In the genomic region with DNA sequence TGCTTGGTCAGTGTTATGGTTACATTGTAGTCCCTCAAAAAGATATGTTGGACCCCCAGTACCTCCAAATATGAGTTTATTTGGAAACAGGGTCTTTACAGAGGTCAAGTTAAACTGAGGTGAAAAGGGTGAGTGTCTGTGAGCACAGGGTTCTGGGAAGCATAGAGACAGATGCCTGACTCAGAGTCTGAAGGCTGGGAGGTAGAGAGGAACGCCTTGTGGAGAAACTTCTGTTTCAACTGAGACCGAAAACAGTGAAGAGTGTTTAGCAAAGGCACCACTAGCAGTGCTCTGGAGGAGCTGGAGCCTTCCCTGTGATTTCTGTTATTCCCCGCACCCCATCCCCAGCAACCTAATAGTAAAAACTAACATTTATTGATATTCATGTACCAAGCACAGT, we compare ENCODE assay signal across 26 cellular contexts.
A peak's percentile ranks its signal among the peaks of the same experiment; 100 is the strongest.
DNase-seq lines count a peak whose midpoint lies in the region; ATAC-seq, FAIRE-seq and TF ChIP-seq lines count a peak whose summit lies in the region.
"Had no signal": no experiment of that assay in that cellular context is flagged by ENCODE, and none has a peak within 500 bp of the region (broad histone marks: within the 10 kb centered on the region; RNA-seq: fewer than 3 reads in every experiment).

No MANE protein-coding gene starts in this region.

- H3K27ac Mint-ChIP-seq in T-helper 2 cell treated with Interferon-gamma antibody and Interleukin-4, amounts not matched to agents 5 μg/mL and 100 μg/mL, for 36 hours, result peak overlapping the region; percentile 38
- H3K27ac Mint-ChIP-seq in CD14-positive monocyte, result peak overlapping the region; percentile 92 to 98 (median 94)
- peak overlapping the region; percentile 14 for H3K27ac Mint-ChIP-seq in activated T-helper 1 cell treated with anti-CD3 and anti-CD28 coated beads, Interleukin-12 subunit alpha, Interleukin-12 subunit beta, Interleukin-2, Interleukin-4 antibody, amounts not matched to agents 30 ng/mL and 10 ng/mL and 1 ng/mL, durations not matched to agents 14 hours and 24 hours and 36 hours
- no peak overlapping the region for H3K27ac Mint-ChIP-seq in mesothelial cell of epicardium

- H3K9me3 ChIP-seq in mesenchymal stem cell (ENCODE audit: control insufficient read depth, low read length) (no peaks in the 10 kb centered on the region), pancreas (no peaks in the 10 kb centered on the region)
- H3K9me3 ChIP-seq: heart right ventricle, ovary, right atrium auricular region, transverse colon had no signal

- H2BK120ac ChIP-seq in mesenchymal stem cell (ENCODE audit: low read depth, low read length), result peak overlapping the region; percentile 15

- H4K91ac ChIP-seq in mesenchymal stem cell (ENCODE audit: low read length), result no peak overlapping the region

- no peak overlapping the region for H3K4ac ChIP-seq in mesenchymal stem cell (ENCODE audit: low read depth in 1 of 2, low read length in 2 of 2)

- H3K9ac ChIP-seq in mesenchymal stem cell (ENCODE audit: low read length), result no peak overlapping the region

- H3K4me3 ChIP-seq in mesenchymal stem cell (ENCODE audit: insufficient read depth in 1 of 2, low read depth in 1 of 2, low read length in 2 of 2) (no peak overlapping the region), pancreas (no peak overlapping the region)
- H3K4me3 ChIP-seq: heart right ventricle, ovary, right atrium auricular region, SK-N-MC, transverse colon had no signal

- no peak overlapping the region for H3K23ac ChIP-seq in mesenchymal stem cell (ENCODE audit: low read length in 2 of 2)

- H2AK5ac ChIP-seq in mesenchymal stem cell (ENCODE audit: low read length, severe bottlenecking), result no peak overlapping the region

- no peak overlapping the region for H2BK15ac ChIP-seq in mesenchymal stem cell (ENCODE audit: low read depth, poor library complexity, severe bottlenecking)

- no peaks in the 10 kb centered on the region for H3K9me3 Mint-ChIP-seq in T-helper 2 cell treated with Interferon-gamma antibody and Interleukin-4, amounts not matched to agents 5 μg/mL and 100 μg/mL, for 36 hours
- no peaks in the 10 kb centered on the region for H3K9me3 Mint-ChIP-seq in CD14-positive monocyte
- no peaks in the 10 kb centered on the region for H3K9me3 Mint-ChIP-seq in activated T-helper 1 cell treated with anti-CD3 and anti-CD28 coated beads, Interleukin-12 subunit alpha, Interleukin-12 subunit beta, Interleukin-2, Interleukin-4 antibody, amounts not matched to agents 30 ng/mL and 10 ng/mL and 1 ng/mL, durations not matched to agents 14 hours and 24 hours and 36 hours
- no peaks in the 10 kb centered on the region for H3K9me3 Mint-ChIP-seq in mesothelial cell of epicardium
- H3K9me3 Mint-ChIP-seq: naive B cell had no signal

- no peaks in the 10 kb centered on the region for H3K36me3 ChIP-seq in mesenchymal stem cell (ENCODE audit: control insufficient read depth in 1 of 2, insufficient read depth in 2 of 2, low read depth in 1 of 2, low read length in 2 of 2)
- no peaks in the 10 kb centered on the region for H3K36me3 ChIP-seq in pancreas
- H3K36me3 ChIP-seq: heart right ventricle, ovary, right atrium auricular region, transverse colon had no signal

- H3K4me1 ChIP-seq in mesenchymal stem cell (ENCODE audit: control insufficient read depth, insufficient read depth, low read depth, low read length), result no peaks in the 10 kb centered on the region
- no peaks in the 10 kb centered on the region for H3K4me1 ChIP-seq in pancreas

- H3K27ac ChIP-seq in mesenchymal stem cell (ENCODE audit: low read length, poor library complexity, severe bottlenecking), result no peak overlapping the region
- no peak overlapping the region for H3K27ac ChIP-seq in pancreas
- H3K27ac ChIP-seq: ovary, right atrium auricular region, SK-N-MC, transverse colon had no signal

- DNase-seq in T-helper 2 cell treated with Interferon-gamma antibody and Interleukin-4, amounts not matched to agents 5 μg/mL and 100 μg/mL, for 36 hours (ENCODE audit: low spot score), result no peak
- DNase-seq in T-helper 2 cell, result no peak
- peak; percentile 54 for DNase-seq in CD14-positive monocyte (ENCODE audit: low spot score)
- no peak for DNase-seq in activated T-helper 1 cell treated with anti-CD3 and anti-CD28 coated beads, Interleukin-12 subunit alpha, Interleukin-12 subunit beta, Interleukin-2, Interleukin-4 antibody, amounts not matched to agents 30 ng/mL and 10 ng/mL and 1 ng/mL, durations not matched to agents 14 hours and 24 hours and 36 hours (ENCODE audit: low spot score)
- no peak for DNase-seq in mesenchymal stem cell
- no peak for DNase-seq in mesothelial cell of epicardium (ENCODE audit: low spot score in 2 of 2, unreplicated experiment in 2 of 2)
- DNase-seq in pancreas, result no peak
- DNase-seq in activated effector memory CD4-positive, alpha-beta T cell treated with anti-CD3 and anti-CD28 coated beads, Interleukin-2, amount 50 U/mL, for 16 hours, result no peak
- DNase-seq: activated naive CD4-positive, alpha-beta T cell treated with anti-CD3 and anti-CD28 coated beads, Interleukin-2, amount 10 ng/mL, durations not matched to agents 7 days and 5 days; GOT3; heart right ventricle; left colon; mesendoderm; naive B cell; NCI-H1417; NCI-H510A; ovary; RPMI8226; stimulated activated CD4-positive, alpha-beta T cell treated with anti-CD3 and anti-CD28 coated beads, Interleukin-12 subunit alpha, Interleukin-12 subunit beta, amount 100 ng/mL, for 4 hours; stimulated activated CD4-positive, alpha-beta T cell treated with anti-CD3 and anti-CD28 coated beads, Interleukin-4, amount 100 ng/mL, for 4 hours; transverse colon had no signal

- no peak for ATAC-seq in pancreas
- ATAC-seq: heart right ventricle, left colon had no signal

- no peak overlapping the region for H2AFZ ChIP-seq in mesenchymal stem cell (ENCODE audit: low read depth, low read length)

- peaks cover 0 to 13% of the 10 kb centered on the region in 2 experiments for H3K27me3 ChIP-seq in mesenchymal stem cell (ENCODE audit: control insufficient read depth in 1 of 2, insufficient read depth in 1 of 2, low read length in 2 of 2)
- no peaks in the 10 kb centered on the region for H3K27me3 ChIP-seq in pancreas
- H3K27me3 ChIP-seq: heart right ventricle, ovary, right atrium auricular region, transverse colon had no signal

- no peak overlapping the region for H3K18ac ChIP-seq in mesenchymal stem cell (ENCODE audit: low read depth in 1 of 2, low read length in 2 of 2)

- H3K14ac ChIP-seq in mesenchymal stem cell (ENCODE audit: low read length in 2 of 2), result no peak overlapping the region

- no peak for FAIRE-seq in pancreas (lab: Jason Lieb, UNC)
- FAIRE-seq: A204.1, astrocyte, HepG2 had no signal

- H3K4me1 Mint-ChIP-seq in T-helper 2 cell treated with Interferon-gamma antibody and Interleukin-4, amounts not matched to agents 5 μg/mL and 100 μg/mL, for 36 hours (ENCODE audit: low read depth), result peaks cover 68% of the 10 kb centered on the region
- H3K4me1 Mint-ChIP-seq in CD14-positive monocyte, result peaks cover 75% of the 10 kb centered on the region
- peaks cover 72% of the 10 kb centered on the region for H3K4me1 Mint-ChIP-seq in activated T-helper 1 cell treated with anti-CD3 and anti-CD28 coated beads, Interleukin-12 subunit alpha, Interleukin-12 subunit beta, Interleukin-2, Interleukin-4 antibody, amounts not matched to agents 30 ng/mL and 10 ng/mL and 1 ng/mL, durations not matched to agents 14 hours and 24 hours and 36 hours (ENCODE audit: low read depth)
- peaks cover 12% of the 10 kb centered on the region for H3K4me1 Mint-ChIP-seq in mesothelial cell of epicardium

- no peak overlapping the region for H3K4me3 Mint-ChIP-seq in T-helper 2 cell treated with Interferon-gamma antibody and Interleukin-4, amounts not matched to agents 5 μg/mL and 100 μg/mL, for 36 hours
- H3K4me3 Mint-ChIP-seq in CD14-positive monocyte, result peak overlapping the region in 1 of 2 donors; percentile 72
- no peak overlapping the region for H3K4me3 Mint-ChIP-seq in activated T-helper 1 cell treated with anti-CD3 and anti-CD28 coated beads, Interleukin-12 subunit alpha, Interleukin-12 subunit beta, Interleukin-2, Interleukin-4 antibody, amounts not matched to agents 30 ng/mL and 10 ng/mL and 1 ng/mL, durations not matched to agents 14 hours and 24 hours and 36 hours
- H3K4me3 Mint-ChIP-seq in mesothelial cell of epicardium, result no peak overlapping the region
- H3K4me3 Mint-ChIP-seq: activated naive CD4-positive, alpha-beta T cell treated with anti-CD3 and anti-CD28 coated beads, Interleukin-2, amount 10 ng/mL, durations not matched to agents 7 days and 5 days had no signal

- H4K8ac ChIP-seq in mesenchymal stem cell (ENCODE audit: low read length), result no peak overlapping the region

- no peak overlapping the region for H3K4me2 ChIP-seq in mesenchymal stem cell (ENCODE audit: low read length, poor library complexity, severe bottlenecking)

- no peaks in the 10 kb centered on the region for H3K27me3 Mint-ChIP-seq in T-helper 2 cell treated with Interferon-gamma antibody and Interleukin-4, amounts not matched to agents 5 μg/mL and 100 μg/mL, for 36 hours (ENCODE audit: low read depth)
- H3K27me3 Mint-ChIP-seq in CD14-positive monocyte (ENCODE audit: low read depth in 3 of 3) (no peaks in the 10 kb centered on the region), mesothelial cell of epicardium (ENCODE audit: low read depth) (peaks cover 5% of the 10 kb centered on the region)
- no peaks in the 10 kb centered on the region for H3K27me3 Mint-ChIP-seq in activated T-helper 1 cell treated with anti-CD3 and anti-CD28 coated beads, Interleukin-12 subunit alpha, Interleukin-12 subunit beta, Interleukin-2, Interleukin-4 antibody, amounts not matched to agents 30 ng/mL and 10 ng/mL and 1 ng/mL, durations not matched to agents 14 hours and 24 hours and 36 hours (ENCODE audit: insufficient read depth)
- H3K27me3 Mint-ChIP-seq: activated naive CD4-positive, alpha-beta T cell treated with anti-CD3 and anti-CD28 coated beads, Interleukin-2, amount 10 ng/mL, durations not matched to agents 7 days and 5 days; naive B cell had no signal

- WGBS in mesenchymal stem cell, result 85% methylated on average over 3 of the region's 3 CpGs
- WGBS in pancreas, 2 donors, result 81 to 84% methylated on average over 3 of the region's 3 CpGs

- H2BK12ac ChIP-seq in mesenchymal stem cell (ENCODE audit: low read length in 2 of 2), result peak overlapping the region; percentile 21 to 39

- no peak overlapping the region for H2BK5ac ChIP-seq in mesenchymal stem cell (ENCODE audit: low read depth, low read length, poor library complexity, severe bottlenecking)

- TF ChIP-seq CTCF in CD14-positive monocyte (IDR thresholded peaks at IDR 0.05) (no peak), mesothelial cell of epicardium (IDR thresholded peaks at IDR 0.05; ENCODE audit: unreplicated experiment) (no peak), pancreas (IDR thresholded peaks at IDR 0.05) (no peak)

- H3K36me3 Mint-ChIP-seq in T-helper 2 cell treated with Interferon-gamma antibody and Interleukin-4, amounts not matched to agents 5 μg/mL and 100 μg/mL, for 36 hours (ENCODE audit: low read depth), result peaks cover 24% of the 10 kb centered on the region
- no peaks in the 10 kb centered on the region for H3K36me3 Mint-ChIP-seq in CD14-positive monocyte
- peaks cover 14% of the 10 kb centered on the region for H3K36me3 Mint-ChIP-seq in activated T-helper 1 cell treated with anti-CD3 and anti-CD28 coated beads, Interleukin-12 subunit alpha, Interleukin-12 subunit beta, Interleukin-2, Interleukin-4 antibody, amounts not matched to agents 30 ng/mL and 10 ng/mL and 1 ng/mL, durations not matched to agents 14 hours and 24 hours and 36 hours (ENCODE audit: low read depth)
- no peaks in the 10 kb centered on the region for H3K36me3 Mint-ChIP-seq in mesothelial cell of epicardium
- H3K36me3 Mint-ChIP-seq: naive B cell had no signal

- H3K79me1 ChIP-seq in mesenchymal stem cell (replicated peaks; ENCODE audit: low read length, poor library complexity, severe bottlenecking), result no peaks in the 10 kb centered on the region

- intact Hi-C loops in CD14-positive monocyte (cut with micrococcal nuclease), result loop anchor here (5.0 to 10.0 kb wide), 4 partner anchors 33 to 233 kb away; a partner anchor contains a TSS
- intact Hi-C loops in activated T-helper 1 cell treated with anti-CD3 and anti-CD28 coated beads, Interleukin-12 subunit alpha, Interleukin-12 subunit beta, Interleukin-2, Interleukin-4 antibody, amounts not matched to agents 30 ng/mL and 10 ng/mL and 1 ng/mL, durations not matched to agents 14 hours and 24 hours and 36 hours (cut with micrococcal nuclease), result no loop called here
- intact Hi-C loops in pancreas (cut with DNase I), result no loop called here

Comparison
In these comparisons a context has a peak if more than half of its experiments do, and no peak if none do; other contexts are left out.
1. intact Hi-C loops: an anchor here in CD14-positive monocyte (5.0 to 10.0 kb wide); none called in activated T-helper 1 cell treated with anti-CD3 and anti-CD28 coated beads, Interleukin-12 subunit alpha, Interleukin-12 subunit beta, Interleukin-2, Interleukin-4 antibody, amounts not matched to agents 30 ng/mL and 10 ng/mL and 1 ng/mL, durations not matched to agents 14 hours and 24 hours and 36 hours and pancreas.